28 cellular contexts compared by ENCODE assay signal in genomic region chr6:87518453-87518852, GRCh38.
"Had no signal": no experiment of that assay in that cellular context is flagged by ENCODE, and none has a peak within 500 bp of the region (broad histone marks: within the 10 kb centered on the region; RNA-seq: fewer than 3 reads in every experiment).

No MANE protein-coding gene starts in this region.

- H3K9me3 ChIP-seq: ovary, spleen, suprapubic skin, testis, tibial artery, transverse colon, upper lobe of right lung, uterus had no signal

- H3K4me1 ChIP-seq: neural progenitor cell, parathyroid adenoma, suprapubic skin, testis, tibial artery, transverse colon, upper lobe of right lung, uterus had no signal

- DNase-seq: naive thymus-derived CD4-positive, alpha-beta T cell; natural killer cell; occipital lobe; ovary; posterior cingulate gyrus; right cardiac atrium; spleen; stimulated activated CD4-positive, alpha-beta T cell treated with anti-CD3 and anti-CD28 coated beads, Interleukin-12 subunit alpha, Interleukin-12 subunit beta, amount 100 ng/mL, for 4 hours; stimulated activated CD4-positive, alpha-beta T cell treated with anti-CD3 and anti-CD28 coated beads, Interleukin-1b, Interleukin-23, amount 100 ng/mL, for 48 hours; stimulated activated CD4-positive, alpha-beta T cell treated with anti-CD3 and anti-CD28 coated beads, Interleukin-4, amount 100 ng/mL, for 1 hour; stimulated activated CD4-positive, alpha-beta T cell treated with anti-CD3 and anti-CD28 coated beads, Interleukin-4, amount 100 ng/mL, for 4 hours; stimulated activated CD8-positive, alpha-beta memory T cell treated with anti-CD3 and anti-CD28 coated beads, Interleukin-4, amount 100 ng/mL, for 48 hours; stimulated activated naive CD4-positive, alpha-beta T cell; stimulated activated naive CD8-positive, alpha-beta T cell treated with anti-CD3 and anti-CD28 coated beads, Interleukin-15, amount 100 ng/mL, for 72 hours; stimulated activated naive CD8-positive, alpha-beta T cell treated with anti-CD3 and anti-CD28 coated beads, Interleukin-15, Interleukin-2, amounts not matched to agents 100 U/mL and 50 U/mL, for 24 hours; substantia nigra; testis; tibial artery; transverse colon; upper lobe of right lung; uterus had no signal

- H3K27me3 ChIP-seq: neural progenitor cell, ovary, spleen, suprapubic skin, testis, tibial artery, transverse colon, upper lobe of right lung, uterus had no signal

- ATAC-seq: naive thymus-derived CD4-positive, alpha-beta T cell; natural killer cell; right cardiac atrium; sciatic nerve; stimulated activated memory B cell treated with anti-CD40 and anti-IgM and Interleukin-4, amounts not matched to agents 10 μg/mL and 1 μg/mL and 100 μg/mL, for 72 hours; stimulated activated naive CD8-positive, alpha-beta T cell treated with anti-CD3 and anti-CD28 coated beads, Interleukin-15, amount 100 ng/mL, for 72 hours; stimulated activated naive CD8-positive, alpha-beta T cell treated with anti-CD3 and anti-CD28 coated beads, Interleukin-15, Interleukin-2, amounts not matched to agents 100 U/mL and 50 U/mL, for 24 hours; upper lobe of right lung had no signal

- H2AFZ ChIP-seq: neural progenitor cell, parathyroid adenoma had no signal

- H3K4me3 ChIP-seq: neural progenitor cell, ovary, skin epidermis, smooth muscle cell, spleen, suprapubic skin, testis, tibial artery, transverse colon, upper lobe of right lung, uterus had no signal

- H3K9ac ChIP-seq: neural progenitor cell, parathyroid adenoma had no signal

- H3K36me3 ChIP-seq: ovary, uterus had no signal

- H3K79me2 ChIP-seq: parathyroid adenoma had no signal

- H3K4me2 ChIP-seq: neural progenitor cell, smooth muscle cell had no signal

- H3K27ac ChIP-seq: neural progenitor cell, ovary, parathyroid adenoma, skin epidermis, spleen, suprapubic skin, testis, tibial artery, transverse colon, upper lobe of right lung, uterus had no signal
